18 cellular contexts compared by ENCODE assay signal in the genomic region with DNA sequence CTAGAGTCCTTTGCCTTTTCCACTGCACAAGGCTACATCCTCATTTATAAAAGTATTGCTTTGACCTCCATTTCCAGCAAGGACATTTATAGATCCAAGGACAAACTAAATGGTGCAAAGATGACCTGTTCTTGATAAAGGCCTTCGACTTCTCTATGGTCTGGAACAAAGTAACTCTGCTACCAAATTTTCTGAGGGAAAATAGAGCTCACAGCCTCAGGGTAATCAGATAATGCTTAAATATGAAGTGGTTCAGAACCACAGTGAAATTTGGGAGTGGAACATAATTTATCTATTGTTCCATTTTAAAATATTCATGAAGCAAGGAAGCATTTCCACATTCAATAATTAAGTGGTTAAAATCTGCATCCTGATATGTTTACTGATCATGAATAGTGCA.
DNase-seq lines count a peak whose midpoint lies in the region; ATAC-seq and TF ChIP-seq lines count a peak whose summit lies in the region.
"Had no signal": no experiment of that assay in that cellular context is flagged by ENCODE, and none has a peak within 500 bp of the region (broad histone marks: within the 10 kb centered on the region; RNA-seq: fewer than 3 reads in every experiment).

No MANE protein-coding gene starts in this region.

- ATAC-seq in SK-N-SH treated with all-trans-retinoic acid at 6 μM for 48 hours: no peak
- ATAC-seq: CD8-positive, alpha-beta T cell had no signal

- no peaks in the 10 kb centered on the region for H3K27me3 ChIP-seq in SK-N-SH (ENCODE audit: insufficient read depth)
- H3K27me3 ChIP-seq in Loucy (ENCODE audit: insufficient read depth, low read length, poor library complexity, severe bottlenecking): no peaks in the 10 kb centered on the region
- no peaks in the 10 kb centered on the region for H3K27me3 ChIP-seq in transverse colon
- H3K27me3 ChIP-seq: BLaER1 had no signal

- H3K9me3 ChIP-seq in SK-N-SH (no peaks in the 10 kb centered on the region), Loucy (ENCODE audit: insufficient read depth, low read depth, low read length) (no peaks in the 10 kb centered on the region), transverse colon (no peaks in the 10 kb centered on the region)
- H3K9me3 ChIP-seq: BLaER1, Caco-2 had no signal

- TF ChIP-seq CTCF in SK-N-SH (IDR thresholded peaks at IDR 0.05) (no peak), Loucy (conservative IDR thresholded peaks at IDR 0.05; ENCODE audit: low read length) (no peak), transverse colon (IDR thresholded peaks at IDR 0.05) (no peak), lower leg skin (IDR thresholded peaks at IDR 0.05) (no peak)

- H3K27ac ChIP-seq in SK-N-SH (ENCODE audit: low read depth in 2 of 2, low read length in 1 of 2) (peak overlapping the region; percentile 11 to 62; a peak in 2 of 4 replicates), transverse colon (no peak overlapping the region)
- H3K27ac ChIP-seq: 22Rv1, BLaER1, C4-2B, GM23248 had no signal

- H2AFZ ChIP-seq in SK-N-SH (ENCODE audit: low read depth): no peak overlapping the region
- no peak overlapping the region for H2AFZ ChIP-seq in Loucy (ENCODE audit: low read length)
- H2AFZ ChIP-seq: GM23248 had no signal

- CTCF ChIA-PET in SK-N-SH (lab: Yijun Ruan, JAX): interaction anchor here (0.8 to 2.3 kb wide), 4 partner anchors 10 to 405 kb away, joined by 3 to 9 read pairs (median 5); no protein-coding TSS in a partner anchor

- POLR2A ChIA-PET in SK-N-SH (lab: Yijun Ruan, JAX): no interaction called here

- H3F3A ChIP-seq in SK-N-SH (replicated peaks; ENCODE audit: insufficient read depth) (no peaks in the 10 kb centered on the region), Loucy (ENCODE audit: low read depth) (no peaks in the 10 kb centered on the region)

- peaks cover 85% of the 10 kb centered on the region for H3K79me2 ChIP-seq in SK-N-SH (ENCODE audit: insufficient read depth)
- H3K79me2 ChIP-seq in Loucy (ENCODE audit: insufficient read depth, low read length): peaks cover 92% of the 10 kb centered on the region

- no peak overlapping the region for H3K9ac ChIP-seq in SK-N-SH
- no peak overlapping the region for H3K9ac ChIP-seq in Loucy (ENCODE audit: low read depth, low read length, poor library complexity, severe bottlenecking)
- H3K9ac ChIP-seq: BLaER1, GM23248 had no signal

- in situ Hi-C loops in transverse colon (cut with MboI; ENCODE audit: low pct_ligation_motif_present in 1 of 4, low pct_unique_long_range_greater_than_20kb in 1 of 4, low sequenced_read_pairs in 3 of 4): no loop called here

- TF ChIP-seq POLR2A in transverse colon (IDR thresholded peaks at IDR 0.05) (no peak), lower leg skin (IDR thresholded peaks at IDR 0.05) (no peak)

- TF ChIP-seq EP300 in SK-N-SH (IDR thresholded peaks at IDR 0.05; ENCODE audit: borderline replicate concordance in 1 of 2, low read depth in 1 of 2, low read length in 1 of 2) (no peak), transverse colon (IDR thresholded peaks at IDR 0.05; ENCODE audit: low read depth) (no peak)

- H3K9me2 ChIP-seq in SK-N-SH (no peaks in the 10 kb centered on the region), Loucy (replicated peaks; ENCODE audit: low read depth, low read length) (no peaks in the 10 kb centered on the region)

- no peak overlapping the region for H3K4me2 ChIP-seq in SK-N-SH
- peak overlapping the region; percentile 56 for H3K4me2 ChIP-seq in Loucy (ENCODE audit: low read depth, low read length, poor library complexity, severe bottlenecking)

- no peak for TF ChIP-seq RAD21 in SK-N-SH (IDR thresholded peaks at IDR 0.05; ENCODE audit: low read length)

- WGBS in SK-N-SH (ENCODE audit: low lambda C conversion rate): 53% methylated on average over 1 of the region's 1 CpG
- 94 to 100% methylated on average over 1 of the region's 1 CpG for WGBS in transverse colon (ENCODE audit: low coverage in 1 of 2), 2 donors
- 72 to 82% methylated on average over 1 of the region's 1 CpG for WGBS in lower leg skin, 2 donors

- H3K36me3 ChIP-seq in SK-N-SH (replicated peaks in 1 of 2; ENCODE audit: control insufficient read depth in 1 of 2, insufficient read depth in 2 of 2, low read length in 1 of 2) (no peaks in the 10 kb centered on the region), Loucy (ENCODE audit: insufficient read depth, low read length) (no peaks in the 10 kb centered on the region), transverse colon (no peaks in the 10 kb centered on the region)
- H3K36me3 ChIP-seq: BLaER1 had no signal

- DNase-seq in SK-N-SH (no peak), RPMI7951 (ENCODE audit: low read depth) (peak; percentile 31), transverse colon (no peak), lower leg skin (ENCODE audit: low spot score in 2 of 2) (no peak), Kasumi-1 (lab: John Stamatoyannopoulos, UW) (no peak)
- DNase-seq: Caco-2; CD4-positive, CD25-positive, alpha-beta regulatory T cell; CD8-positive, alpha-beta T cell; DMS153; GF-D8; GM23248; H7; HCEC 1CT had no signal

- H3K4me3 ChIP-seq in SK-N-SH (ENCODE audit: low read depth in 2 of 2, low read length in 1 of 2) (no peak overlapping the region), Loucy (ENCODE audit: low read length, poor library complexity, severe bottlenecking) (no peak overlapping the region), transverse colon (no peak overlapping the region), lower leg skin (ENCODE audit: low read depth, poor library complexity, severe bottlenecking) (no peak overlapping the region)
- H3K4me3 ChIP-seq: BLaER1, GM23248 had no signal

- H3K4me1 ChIP-seq in SK-N-SH (ENCODE audit: control insufficient read depth in 1 of 2, insufficient read depth in 2 of 2, low read depth in 1 of 2, low read length in 1 of 2): peaks cover 8 to 11% of the 10 kb centered on the region in 2 experiments; a peak in 3 of 4 replicates
- H3K4me1 ChIP-seq in Loucy (ENCODE audit: insufficient read depth, low read length, poor library complexity, severe bottlenecking): peaks cover 77% of the 10 kb centered on the region
- H3K4me1 ChIP-seq in transverse colon: no peaks in the 10 kb centered on the region
- H3K4me1 ChIP-seq: Caco-2 had no signal

- H4K20me1 ChIP-seq in SK-N-SH (ENCODE audit: insufficient read depth) (no peaks in the 10 kb centered on the region), Loucy (ENCODE audit: insufficient read depth, low read length, poor library complexity, severe bottlenecking) (peaks cover 25% of the 10 kb centered on the region)
- H4K20me1 ChIP-seq: BLaER1 had no signal

- intact Hi-C loops in transverse colon (cut with DNase I; ENCODE audit: low total_unique reads): no loop called here
- intact Hi-C loops in lower leg skin (cut with DNase I; ENCODE audit: low total_unique reads): no loop called here

TF ChIP-seq in SK-N-SH, 30 proteins besides CTCF, POLR2A, EP300 and RAD21:
- TF ChIP-seq GATA2 (CRISPR knock-in tag; IDR thresholded peaks at IDR 0.05): no peak
- TF ChIP-seq NFIC (IDR thresholded peaks at IDR 0.05; ENCODE audit: borderline replicate concordance): no peak
- TF ChIP-seq NRF1 (IDR thresholded peaks at IDR 0.05; ENCODE audit: low read depth, low read length): no peak
- no peak for TF ChIP-seq MEF2A (IDR thresholded peaks at IDR 0.05; ENCODE audit: borderline replicate concordance, low read depth)
- TF ChIP-seq GABPA (IDR thresholded peaks at IDR 0.05; ENCODE audit: low read depth): no peak
- no peak for TF ChIP-seq SMC3 (IDR thresholded peaks at IDR 0.05; ENCODE audit: low read depth, low read length)
- no peak for TF ChIP-seq FOXM1 (IDR thresholded peaks at IDR 0.05; ENCODE audit: low read depth)
- TF ChIP-seq, protein P1, sequence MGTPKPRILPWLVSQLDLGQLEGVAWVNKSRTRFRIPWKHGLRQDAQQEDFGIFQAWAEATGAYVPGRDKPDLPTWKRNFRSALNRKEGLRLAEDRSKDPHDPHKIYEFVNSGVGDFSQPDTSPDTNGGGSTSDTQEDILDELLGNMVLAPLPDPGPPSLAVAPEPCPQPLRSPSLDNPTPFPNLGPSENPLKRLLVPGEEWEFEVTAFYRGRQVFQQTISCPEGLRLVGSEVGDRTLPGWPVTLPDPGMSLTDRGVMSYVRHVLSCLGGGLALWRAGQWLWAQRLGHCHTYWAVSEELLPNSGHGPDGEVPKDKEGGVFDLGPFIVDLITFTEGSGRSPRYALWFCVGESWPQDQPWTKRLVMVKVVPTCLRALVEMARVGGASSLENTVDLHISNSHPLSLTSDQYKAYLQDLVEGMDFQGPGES (IDR thresholded peaks at IDR 0.05; ENCODE audit: low read depth, low read length): no peak
- no peak for TF ChIP-seq JUND (IDR thresholded peaks at IDR 0.05)
- TF ChIP-seq TAF1 (IDR thresholded peaks at IDR 0.05; ENCODE audit: borderline replicate concordance, low read depth, low read length): no peak
- no peak for TF ChIP-seq MXI1 (IDR thresholded peaks at IDR 0.05; ENCODE audit: low read depth, low read length)

TF ChIP-seq in SK-N-SH treated with all-trans-retinoic acid at 6 μM for 48 hours, 23 proteins besides CTCF, POLR2A, EP300 and RAD21 (continues in another document):
- TF ChIP-seq ZNF70 (CRISPR knock-in tag; IDR thresholded peaks at IDR 0.05) (no peak), RARB (CRISPR knock-in tag; IDR thresholded peaks at IDR 0.05) (no peak), PPARA (CRISPR knock-in tag; IDR thresholded peaks at IDR 0.05; ENCODE audit: borderline replicate concordance) (no peak)
- TF ChIP-seq, protein P2, sequence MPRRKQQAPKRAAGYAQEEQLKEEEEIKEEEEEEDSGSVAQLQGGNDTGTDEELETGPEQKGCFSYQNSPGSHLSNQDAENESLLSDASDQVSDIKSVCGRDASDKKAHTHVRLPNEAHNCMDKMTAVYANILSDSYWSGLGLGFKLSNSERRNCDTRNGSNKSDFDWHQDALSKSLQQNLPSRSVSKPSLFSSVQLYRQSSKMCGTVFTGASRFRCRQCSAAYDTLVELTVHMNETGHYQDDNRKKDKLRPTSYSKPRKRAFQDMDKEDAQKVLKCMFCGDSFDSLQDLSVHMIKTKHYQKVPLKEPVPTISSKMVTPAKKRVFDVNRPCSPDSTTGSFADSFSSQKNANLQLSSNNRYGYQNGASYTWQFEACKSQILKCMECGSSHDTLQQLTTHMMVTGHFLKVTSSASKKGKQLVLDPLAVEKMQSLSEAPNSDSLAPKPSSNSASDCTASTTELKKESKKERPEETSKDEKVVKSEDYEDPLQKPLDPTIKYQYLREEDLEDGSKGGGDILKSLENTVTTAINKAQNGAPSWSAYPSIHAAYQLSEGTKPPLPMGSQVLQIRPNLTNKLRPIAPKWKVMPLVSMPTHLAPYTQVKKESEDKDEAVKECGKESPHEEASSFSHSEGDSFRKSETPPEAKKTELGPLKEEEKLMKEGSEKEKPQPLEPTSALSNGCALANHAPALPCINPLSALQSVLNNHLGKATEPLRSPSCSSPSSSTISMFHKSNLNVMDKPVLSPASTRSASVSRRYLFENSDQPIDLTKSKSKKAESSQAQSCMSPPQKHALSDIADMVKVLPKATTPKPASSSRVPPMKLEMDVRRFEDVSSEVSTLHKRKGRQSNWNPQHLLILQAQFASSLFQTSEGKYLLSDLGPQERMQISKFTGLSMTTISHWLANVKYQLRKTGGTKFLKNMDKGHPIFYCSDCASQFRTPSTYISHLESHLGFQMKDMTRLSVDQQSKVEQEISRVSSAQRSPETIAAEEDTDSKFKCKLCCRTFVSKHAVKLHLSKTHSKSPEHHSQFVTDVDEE (CRISPR knock-in tag; IDR thresholded peaks at IDR 0.05): no peak

Comparison
In these comparisons a context has a peak if more than half of its experiments do, and no peak if none do; other contexts are left out.
1. H3K27ac ChIP-seq: peak in SK-N-SH (2 of 2); none in transverse colon (0 of 4).